ENCODE assay signal across 17 cellular contexts in genomic region chr10:49182776-49183175, GRCh38. TPM values are rescaled to one million over a fixed set of nuclear protein-coding genes. Genes with fewer than 3 reads are reported as not detected.
"Had no signal": no experiment of that assay in that cellular context is flagged by ENCODE, and none has a peak within 500 bp of the region (broad histone marks: within the 10 kb centered on the region; RNA-seq: fewer than 3 reads in every experiment).

No MANE protein-coding gene starts in this region.

- H3K9me3 ChIP-seq: heart left ventricle, pancreas, SJCRH30, tibial nerve, vagina had no signal

- H3K4me3 Mint-ChIP-seq: activated naive CD8-positive, alpha-beta T cell; neural crest cell had no signal

- H3K36me3 ChIP-seq: heart left ventricle, pancreas, SJCRH30, tibial nerve, vagina had no signal

- ATAC-seq: heart left ventricle, left lobe of liver, pancreas had no signal

- H3K36me3 Mint-ChIP-seq: activated naive CD8-positive, alpha-beta T cell had no signal

- DNase-seq: anterior cingulate cortex; heart left ventricle; mesenchymal stem cell; pancreas; SJCRH30; stimulated activated CD4-positive, alpha-beta T cell treated with anti-CD3 and anti-CD28 coated beads, Interleukin-4, amount 100 ng/mL, for 1 hour; SW 1271; T1000 had no signal

- H3K9me3 Mint-ChIP-seq: neural crest cell had no signal

- H3K27me3 Mint-ChIP-seq: activated naive CD8-positive, alpha-beta T cell had no signal

- H3K27ac ChIP-seq: pancreas, SJCRH30, tibial nerve, vagina had no signal

- H3K4me3 ChIP-seq: heart left ventricle, pancreas, SJCRH30, tibial nerve, vagina had no signal

- H3K4me1 ChIP-seq: pancreas, SJCRH30 had no signal

- H3K27me3 ChIP-seq: heart left ventricle, pancreas, SJCRH30, tibial nerve, vagina had no signal

RNA-seq across cellular contexts. Expression of gene TMEM273, which starts 5.4 kb away (rescaled TPM):
- total RNA-seq: renal cortical epithelial cell had no signal

RNA-seq across cellular contexts. Expression of gene FAM170B, which starts 49.0 kb away (rescaled TPM):
- total RNA-seq: activated CD8-positive, alpha-beta memory T cell treated with anti-CD3 and anti-CD28 coated beads for 36 hours; frontal cortex; heart left ventricle; left lobe of liver; neural crest cell; pancreas; renal cortical epithelial cell; SJCRH30; subcutaneous adipose tissue; vagina had no signal
- polyA plus RNA-seq: heart left ventricle, pancreas had no signal
